Comparison of ENCODE assay signal across 8 cellular contexts in genomic region chrX:54182194-54182863, GRCh38. TPM values are rescaled to one million over a fixed set of nuclear protein-coding genes. Genes with fewer than 3 reads are reported as not detected.
A peak's percentile ranks its signal among the peaks of the same experiment; 100 is the strongest.
DNase-seq lines count a peak whose midpoint lies in the region; ATAC-seq and TF ChIP-seq lines count a peak whose summit lies in the region.

No MANE protein-coding gene starts in this region.

- no peak for TF ChIP-seq CTCF in epithelial cell of proximal tubule (conservative IDR thresholded peaks at IDR 0.05; ENCODE audit: low read depth, low read length)

- peak; percentile 61 for ATAC-seq in GM19043 (IDR thresholded peaks at IDR 0.05; ENCODE audit: low read depth, unreplicated experiment)
- ATAC-seq in HG03354 (IDR thresholded peaks at IDR 0.05; ENCODE audit: poor library complexity, severe bottlenecking, unreplicated experiment), result peak; percentile 71

- H3K36me3 ChIP-seq in BLaER1 (0 out of 2 replicates have a peak, but pooled peaks cover under 1% of the 10 kb centered on the region), muscle layer of duodenum (ENCODE audit: control insufficient read depth in 1 of 2, insufficient read depth in 2 of 2, low read length in 2 of 2) (no peaks in the 10 kb centered on the region)

- H3K4me3 ChIP-seq in BLaER1 (peak overlapping the region; percentile 81), epithelial cell of proximal tubule (ENCODE audit: low read depth, low read length) (peak overlapping the region; percentile 66), muscle layer of duodenum (ENCODE audit: low read depth in 1 of 2, low read length in 2 of 2) (peak overlapping the region; percentile 77 to 84)

- peak overlapping the region; percentile 91 for H3K9ac ChIP-seq in BLaER1

- peaks cover 50% of the 10 kb centered on the region for H3K4me1 ChIP-seq in BLaER1
- peaks cover 0 to 29% of the 10 kb centered on the region in 2 donors for H3K4me1 ChIP-seq in muscle layer of duodenum (ENCODE audit: control insufficient read depth in 1 of 2, insufficient read depth in 2 of 2, low read length in 2 of 2)

- H3K9me3 ChIP-seq in BLaER1 (no peaks in the 10 kb centered on the region), muscle layer of duodenum (ENCODE audit: control insufficient read depth in 1 of 2, low read length in 2 of 2) (no peaks in the 10 kb centered on the region)

- H4K20me1 ChIP-seq in BLaER1, result peaks cover 49% of the 10 kb centered on the region

- H3K27ac ChIP-seq in BLaER1, result peak overlapping the region; percentile 91
- peak overlapping the region; percentile 75 for H3K27ac ChIP-seq in muscle layer of duodenum (ENCODE audit: low read length)

- H3K4me2 ChIP-seq in BLaER1, result peak overlapping the region; percentile 85

- H3K27me3 ChIP-seq in BLaER1 (peaks cover 75% of the 10 kb centered on the region), muscle layer of duodenum (ENCODE audit: low read depth, low read length) (no peaks in the 10 kb centered on the region)

- DNase-seq in NOMO-1 treated with dmso at 0.1 percent for 144 hours (lab: John Stamatoyannopoulos, UW; ENCODE audit: unreplicated experiment) (peak; percentile 5), activated T-cell treated with anti-CD3 and anti-CD28 coated beads for 1 hour (ENCODE audit: low read depth) (peak; percentile 40), epithelial cell of proximal tubule (ENCODE audit: low read depth) (no peak)
- DNase-seq in stimulated activated CD8-positive, alpha-beta memory T cell treated with anti-CD3 and anti-CD28 coated beads, Interleukin-7, amount 100 ng/mL, for 48 hours (ENCODE audit: extremely low read depth in 1 of 2, low read depth in 1 of 2), result peak; percentile 27 to 52

RNA-seq across cellular contexts. Expression of gene FAM120C, which starts 0.7 kb away (rescaled TPM):
- 4.4 and 6.2 TPM in 2 replicates for total RNA-seq in epithelial cell of proximal tubule
